Comparison of ENCODE assay signal across 8 cellular contexts in the genomic region with DNA sequence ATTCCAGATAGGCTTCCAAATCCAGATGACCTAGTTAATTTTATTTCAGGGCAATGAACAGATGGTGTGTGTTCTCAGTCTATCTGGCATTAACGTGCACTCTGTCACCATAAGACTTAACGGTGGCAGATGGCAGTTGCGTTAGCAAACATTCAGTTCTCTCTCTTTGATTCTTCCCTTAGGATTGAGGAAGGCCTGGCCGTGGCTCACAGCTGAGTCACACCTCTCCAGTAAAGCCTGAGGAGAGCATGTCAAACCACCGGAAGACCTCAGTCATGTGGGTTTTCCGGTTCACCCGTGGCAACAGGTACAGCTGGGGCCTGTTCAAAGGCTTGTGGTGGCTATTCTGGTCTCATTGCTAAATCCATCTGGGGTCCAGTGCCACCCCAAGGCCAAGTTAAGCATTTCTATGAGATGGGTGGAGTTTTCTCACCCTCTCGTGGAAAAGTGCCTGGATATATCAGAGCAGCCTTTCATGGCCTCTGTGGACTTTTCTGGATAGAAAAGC.
DNase-seq lines count a peak whose midpoint lies in the region; ATAC-seq, FAIRE-seq and TF ChIP-seq lines count a peak whose summit lies in the region.

No MANE protein-coding gene starts in this region.

- TF ChIP-seq CTCF in AG10803 (conservative IDR thresholded peaks at IDR 0.05; ENCODE audit: low read length) (peak; percentile 49), epithelial cell of esophagus (IDR thresholded peaks at IDR 0.05; ENCODE audit: insufficient read depth, low read depth, low read length, missing control alignments) (no peak), nephron progenitor cell (IDR thresholded peaks at IDR 0.05) (no peak)

- H3K9me3 Mint-ChIP-seq in activated CD4-positive, alpha-beta T cell treated with anti-CD3 and anti-CD28 coated beads, Interleukin-2, amount 10 ng/mL, durations not matched to agents 7 days and 5 days = no peaks in the 10 kb centered on the region
- no peaks in the 10 kb centered on the region for H3K9me3 Mint-ChIP-seq in nephron progenitor cell

- CTCF ChIA-PET in activated CD4-positive, alpha-beta T cell treated with anti-CD3 and anti-CD28 coated beads, Interleukin-2, amount 10 ng/mL, durations not matched to agents 7 days and 5 days (lab: Charles Lee) = no interaction called here

- ATAC-seq in GM18505 (IDR thresholded peaks at IDR 0.05; ENCODE audit: unreplicated experiment) (peak; percentile 100), HG02852 (IDR thresholded peaks at IDR 0.05; ENCODE audit: unreplicated experiment) (peak; percentile 99)

- no peak overlapping the region for H3K4me3 ChIP-seq in AG10803 (ENCODE audit: low read length)
- H3K4me3 ChIP-seq in epithelial cell of esophagus (ENCODE audit: low read length) = no peak overlapping the region

- H3K36me3 Mint-ChIP-seq in activated CD4-positive, alpha-beta T cell treated with anti-CD3 and anti-CD28 coated beads, Interleukin-2, amount 10 ng/mL, durations not matched to agents 7 days and 5 days (ENCODE audit: low read depth) = no peaks in the 10 kb centered on the region
- H3K36me3 Mint-ChIP-seq in nephron progenitor cell (ENCODE audit: low read depth) = no peaks in the 10 kb centered on the region

- no peak for TF ChIP-seq POLR2A in GM18505 (IDR thresholded peaks at IDR 0.05; ENCODE audit: borderline replicate concordance, extremely low read depth, insufficient read depth, insufficient read length)

- POLR2A ChIA-PET in activated CD4-positive, alpha-beta T cell treated with anti-CD3 and anti-CD28 coated beads, Interleukin-2, amount 10 ng/mL, durations not matched to agents 7 days and 5 days (lab: Charles Lee) = no interaction called here

- FAIRE-seq in urothelium cell line (lab: Jason Lieb, UNC) = no peak

- H3K4me3 Mint-ChIP-seq in activated CD4-positive, alpha-beta T cell treated with anti-CD3 and anti-CD28 coated beads, Interleukin-2, amount 10 ng/mL, durations not matched to agents 7 days and 5 days = no peak overlapping the region
- H3K4me3 Mint-ChIP-seq in nephron progenitor cell = no peak overlapping the region

- peak; percentile 93 for DNase-seq in AG10803 (ENCODE audit: low read depth)
- DNase-seq in NCI-H2171 (lab: John Stamatoyannopoulos, UW) = peak; percentile 95
- DNase-seq in activated CD4-positive, alpha-beta T cell treated with anti-CD3 and anti-CD28 coated beads, Interleukin-2, amount 10 ng/mL, durations not matched to agents 7 days and 5 days = peak; percentile 41
- peak; percentile 97 for DNase-seq in epithelial cell of esophagus (ENCODE audit: low read depth)
- DNase-seq in nephron progenitor cell = peak; percentile 4
- peak; percentile 58 for DNase-seq in urothelium cell line (ENCODE audit: low spot score)

- H3K27me3 Mint-ChIP-seq in activated CD4-positive, alpha-beta T cell treated with anti-CD3 and anti-CD28 coated beads, Interleukin-2, amount 10 ng/mL, durations not matched to agents 7 days and 5 days = peaks cover 6% of the 10 kb centered on the region
- H3K27me3 Mint-ChIP-seq in nephron progenitor cell (ENCODE audit: low read depth, poor library complexity) = no peaks in the 10 kb centered on the region

- H3K27ac Mint-ChIP-seq in activated CD4-positive, alpha-beta T cell treated with anti-CD3 and anti-CD28 coated beads, Interleukin-2, amount 10 ng/mL, durations not matched to agents 7 days and 5 days = peak overlapping the region; percentile 31
- H3K27ac Mint-ChIP-seq in nephron progenitor cell = no peak overlapping the region

- peaks cover 10% of the 10 kb centered on the region for H3K4me1 Mint-ChIP-seq in activated CD4-positive, alpha-beta T cell treated with anti-CD3 and anti-CD28 coated beads, Interleukin-2, amount 10 ng/mL, durations not matched to agents 7 days and 5 days
- peaks cover 23% of the 10 kb centered on the region for H3K4me1 Mint-ChIP-seq in nephron progenitor cell

Comparison
In these comparisons a context has a peak if more than half of its experiments do, and no peak if none do; other contexts are left out.
1. DNase-seq: peak in every context shown above with its lines; median percentile 97 in epithelial cell of esophagus; 95 in NCI-H2171; 93 in AG10803; 58 in urothelium cell line; 41 in activated CD4-positive, alpha-beta T cell treated with anti-CD3 and anti-CD28 coated beads, Interleukin-2, amount 10 ng/mL, durations not matched to agents 7 days and 5 days; 4 in nephron progenitor cell.